ENCODE assay signal across 11 cellular contexts in the genomic region with DNA sequence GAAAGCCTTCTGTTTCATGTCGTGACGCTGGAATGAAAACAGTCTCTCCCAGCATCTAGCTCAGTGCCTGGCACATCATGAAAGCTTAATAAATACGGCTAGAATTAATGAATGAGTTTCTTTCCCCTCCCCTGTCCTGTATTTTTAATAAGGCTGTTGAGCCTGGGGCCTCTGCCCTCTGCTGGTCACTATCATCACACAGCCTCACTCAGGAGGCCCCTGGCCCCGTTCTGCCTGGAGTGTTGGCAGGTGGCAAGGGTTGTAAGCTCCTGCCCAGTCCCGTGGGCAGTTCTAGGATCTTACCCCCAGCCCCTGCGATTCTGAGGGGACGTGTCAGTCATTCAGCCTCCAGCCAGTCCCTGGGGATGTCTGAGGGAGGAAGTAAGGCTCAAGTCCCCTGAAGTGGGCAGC. TPM values are rescaled to one million over a fixed set of nuclear protein-coding genes. Genes with fewer than 3 reads are reported as not detected.
DNase-seq lines count a peak whose midpoint lies in the region; ATAC-seq and TF ChIP-seq lines count a peak whose summit lies in the region.
"Had no signal": no experiment of that assay in that cellular context is flagged by ENCODE, and none has a peak within 500 bp of the region (broad histone marks: within the 10 kb centered on the region; RNA-seq: fewer than 3 reads in every experiment).

No MANE protein-coding gene starts in this region.

- peaks cover 21% of the 10 kb centered on the region for H3K36me3 Mint-ChIP-seq in glutamatergic neuron (ENCODE audit: unreplicated experiment)

- DNase-seq in GM13977 (ENCODE audit: low spot score) (no peak), RWPE1 (ENCODE audit: low spot score) (no peak), glutamatergic neuron (no peak), spleen (peak; percentile 33)
- DNase-seq in stimulated activated naive CD8-positive, alpha-beta T cell treated with anti-CD3 and anti-CD28 coated beads, Interleukin-15, Interleukin-2, amounts not matched to agents 100 U/mL and 50 U/mL, for 24 hours: no peak
- DNase-seq: activated CD4-positive, alpha-beta T cell treated with anti-CD3 and anti-CD28 coated beads for 1 hour; brain microvascular endothelial cell; NCI-H1105 had no signal

- TF ChIP-seq CTCF in GM13977 (IDR thresholded peaks at IDR 0.05; ENCODE audit: extremely low read depth, insufficient read depth, missing control alignments) (peak; percentile 17), RWPE1 (conservative IDR thresholded peaks at IDR 0.05; ENCODE audit: low read depth) (peak; percentile 13; the same call in 1 of the 2 replicates), glutamatergic neuron (IDR thresholded peaks at IDR 0.05; ENCODE audit: partially characterized antibody, unreplicated experiment) (peak; percentile 10), spleen (IDR thresholded peaks at IDR 0.05 in 8 of 11, conservative IDR thresholded peaks at IDR 0.05 in 3 of 11) (peak in 2 of 11 experiments; percentile 8 to 21)

- H3K9me3 ChIP-seq in spleen: peaks cover 0 to 9% (median 0%) of the 10 kb centered on the region in 8 donors

- H3K9me3 Mint-ChIP-seq in glutamatergic neuron (ENCODE audit: unreplicated experiment): peaks cover 10% of the 10 kb centered on the region
- H3K9me3 Mint-ChIP-seq: activated T-helper 2 cell treated with anti-CD3 and anti-CD28 coated beads, Interferon-gamma antibody, Interleukin-2, Interleukin-4, amounts not matched to agents 10 μg/mL and 5 μg/mL and 100 μg/mL, durations not matched to agents 14 hours and 24 hours and 36 hours had no signal

- in situ Hi-C loops in GM13977 (cut with MboI; ENCODE audit: low pct_unique_long_range_greater_than_20kb, low sequenced_read_pairs, unreplicated experiment): no loop called here

- intact Hi-C loops in spleen (cut with DNase I; ENCODE audit: low total_unique reads): no loop called here

- H3K36me3 ChIP-seq in spleen: no peaks in the 10 kb centered on the region
- H3K36me3 ChIP-seq: brain microvascular endothelial cell had no signal

- TF ChIP-seq POLR2A in spleen (IDR thresholded peaks at IDR 0.05): no peak

- H3K27ac ChIP-seq in RWPE1 (no peak overlapping the region), spleen (no peak overlapping the region)
- H3K27ac ChIP-seq: brain microvascular endothelial cell had no signal

- ATAC-seq in HG02970 (IDR thresholded peaks at IDR 0.05; ENCODE audit: low FRiP score, unreplicated experiment): no peak
- no peak for ATAC-seq in GM21381 (IDR thresholded peaks at IDR 0.05; ENCODE audit: unreplicated experiment)
- ATAC-seq in stimulated activated naive CD8-positive, alpha-beta T cell treated with anti-CD3 and anti-CD28 coated beads, Interleukin-15, Interleukin-2, amounts not matched to agents 100 U/mL and 50 U/mL, for 24 hours: no peak

- CTCF ChIA-PET in RWPE1 (lab: Yijun Ruan, JAX): interaction anchor here (0.6 to 0.7 kb wide), 2 partner anchors 89 to 151 kb away, joined by 4 read pairs; no protein-coding TSS in a partner anchor

- H3K27ac Mint-ChIP-seq in glutamatergic neuron (ENCODE audit: unreplicated experiment): no peak overlapping the region
- H3K27ac Mint-ChIP-seq: activated T-helper 2 cell treated with anti-CD3 and anti-CD28 coated beads, Interferon-gamma antibody, Interleukin-2, Interleukin-4, amounts not matched to agents 10 μg/mL and 5 μg/mL and 100 μg/mL, durations not matched to agents 14 hours and 24 hours and 36 hours had no signal

- H3K27me3 ChIP-seq in spleen (replicated peaks in 1 of 7): peaks cover 0 to 6% (median 0%) of the 10 kb centered on the region in 7 donors
- H3K27me3 ChIP-seq: brain microvascular endothelial cell had no signal

- no peaks in the 10 kb centered on the region for H3K4me1 ChIP-seq in spleen

- no peaks in the 10 kb centered on the region for H3K4me1 Mint-ChIP-seq in glutamatergic neuron (ENCODE audit: low read depth, unreplicated experiment)

- no peak overlapping the region for H3K4me3 Mint-ChIP-seq in glutamatergic neuron (ENCODE audit: unreplicated experiment)

- peaks cover 8% of the 10 kb centered on the region for H3K27me3 Mint-ChIP-seq in glutamatergic neuron (ENCODE audit: unreplicated experiment)

- WGBS in spleen, 5 donors: 52 to 71% (median 57%) methylated on average over 7 of the region's 7 CpGs

- no peak overlapping the region for H3K4me3 ChIP-seq in spleen

- POLR2A ChIA-PET in RWPE1 (lab: Yijun Ruan, JAX; ENCODE audit: low non-redundant PET): no interaction called here

RNA-seq across cellular contexts. Expression of gene PHACTR3, which starts 41.4 kb away (rescaled TPM):
- 37.0 TPM for total RNA-seq in glutamatergic neuron (ENCODE audit: unreplicated experiment)
- 10 to 100 TPM in 4 of 7 donors, 1 to 10 TPM in 3; 7.3 to 15.0 (median 10.1) TPM for total RNA-seq in spleen
- polyA plus RNA-seq in spleen: 1 to 10 TPM; 1.4 to 2.6 (median 1.4) TPM
- total RNA-seq: activated T-helper 2 cell treated with anti-CD3 and anti-CD28 coated beads, Interferon-gamma antibody, Interleukin-2, Interleukin-4, amounts not matched to agents 10 μg/mL and 5 μg/mL and 100 μg/mL, durations not matched to agents 14 hours and 24 hours and 36 hours had no signal
